ENCODE assay signal across 35 cellular contexts in genomic region chr6:78438135-78438534, GRCh38.
"Had no signal": no experiment of that assay in that cellular context is flagged by ENCODE, and none has a peak within 500 bp of the region (broad histone marks: within the 10 kb centered on the region; RNA-seq: fewer than 3 reads in every experiment).

No MANE protein-coding gene starts in this region.

- H3K4me3 ChIP-seq: MG63 had no signal

- DNase-seq: Karpas-422, Kasumi-1, MG63, MM.1S, MV-4-11, NCI-H1048, NCI-H1092, NCI-H1092 treated with DMSO at 0.1 percent for 48 hours, NCI-H1105 treated with DMSO at 0.1 percent for 48 hours, NCI-H1417, NCI-H1417 treated with DMSO at 0.1 percent for 48 hours, NCI-H1436, NCI-H1436 treated with DMSO at 0.1 percent for 48 hours, NCI-H146, NCI-H1694, NCI-H1694 treated with DMSO at 0.1 percent for 48 hours, NCI-H187, NCI-H187 treated with DMSO at 0.1 percent for 48 hours, NCI-H1930, NCI-H2029, NCI-H2029 treated with DMSO at 0.1 percent for 48 hours, NCI-H2081, NCI-H2081 treated with DMSO at 0.1 percent for 48 hours, NCI-H2107, NCI-H2171, NCI-H2171 treated with DMSO at 0.1 percent for 48 hours, NCI-H2227 treated with DMSO at 0.1 percent for 48 hours, NCI-H226, NCI-H345, NCI-H446, NCI-H446 treated with DMSO at 0.1 percent for 48 hours, NCI-H510A, NCI-H510A treated with DMSO at 0.1 percent for 48 hours, NCI-H524, NCI-H524 treated with DMSO at 0.1 percent for 48 hours had no signal

- H3K36me3 ChIP-seq: MG63 had no signal

- H3K9me3 ChIP-seq: MG63 had no signal

- H3K27me3 ChIP-seq: MG63 had no signal
